Comparison of ENCODE assay signal across 1 cellular context in genomic region chr3:38805765-38806386, GRCh38.
TF ChIP-seq lines count a peak whose summit lies in the region.

No MANE protein-coding gene starts in this region.

TF ChIP-seq in HepG2, 621 proteins besides CTCF, POLR2A, EP300 and RAD21 (continued from another document and continues in another):
- TF ChIP-seq, protein P1, sequence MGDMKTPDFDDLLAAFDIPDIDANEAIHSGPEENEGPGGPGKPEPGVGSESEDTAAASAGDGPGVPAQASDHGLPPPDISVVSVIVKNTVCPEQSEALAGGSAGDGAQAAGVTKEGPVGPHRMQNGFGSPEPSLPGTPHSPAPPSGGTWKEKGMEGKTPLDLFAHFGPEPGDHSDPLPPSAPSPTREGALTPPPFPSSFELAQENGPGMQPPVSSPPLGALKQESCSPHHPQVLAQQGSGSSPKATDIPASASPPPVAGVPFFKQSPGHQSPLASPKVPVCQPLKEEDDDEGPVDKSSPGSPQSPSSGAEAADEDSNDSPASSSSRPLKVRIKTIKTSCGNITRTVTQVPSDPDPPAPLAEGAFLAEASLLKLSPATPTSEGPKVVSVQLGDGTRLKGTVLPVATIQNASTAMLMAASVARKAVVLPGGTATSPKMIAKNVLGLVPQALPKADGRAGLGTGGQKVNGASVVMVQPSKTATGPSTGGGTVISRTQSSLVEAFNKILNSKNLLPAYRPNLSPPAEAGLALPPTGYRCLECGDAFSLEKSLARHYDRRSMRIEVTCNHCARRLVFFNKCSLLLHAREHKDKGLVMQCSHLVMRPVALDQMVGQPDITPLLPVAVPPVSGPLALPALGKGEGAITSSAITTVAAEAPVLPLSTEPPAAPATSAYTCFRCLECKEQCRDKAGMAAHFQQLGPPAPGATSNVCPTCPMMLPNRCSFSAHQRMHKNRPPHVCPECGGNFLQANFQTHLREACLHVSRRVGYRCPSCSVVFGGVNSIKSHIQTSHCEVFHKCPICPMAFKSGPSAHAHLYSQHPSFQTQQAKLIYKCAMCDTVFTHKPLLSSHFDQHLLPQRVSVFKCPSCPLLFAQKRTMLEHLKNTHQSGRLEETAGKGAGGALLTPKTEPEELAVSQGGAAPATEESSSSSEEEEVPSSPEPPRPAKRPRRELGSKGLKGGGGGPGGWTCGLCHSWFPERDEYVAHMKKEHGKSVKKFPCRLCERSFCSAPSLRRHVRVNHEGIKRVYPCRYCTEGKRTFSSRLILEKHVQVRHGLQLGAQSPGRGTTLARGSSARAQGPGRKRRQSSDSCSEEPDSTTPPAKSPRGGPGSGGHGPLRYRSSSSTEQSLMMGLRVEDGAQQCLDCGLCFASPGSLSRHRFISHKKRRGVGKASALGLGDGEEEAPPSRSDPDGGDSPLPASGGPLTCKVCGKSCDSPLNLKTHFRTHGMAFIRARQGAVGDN (CRISPR knock-in tag; IDR thresholded peaks at IDR 0.05): no peak
- TF ChIP-seq, protein P2, sequence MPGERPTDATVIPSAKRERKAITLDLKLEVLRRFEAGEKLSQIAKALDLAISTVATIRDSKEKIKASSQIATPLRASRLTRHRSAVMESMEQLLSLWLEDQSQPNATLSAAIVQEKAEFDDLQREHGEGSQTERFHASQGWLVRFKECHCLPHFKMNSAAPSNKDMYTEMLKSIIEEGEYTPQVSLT (CRISPR knock-in tag; IDR thresholded peaks at IDR 0.05; ENCODE audit: borderline replicate concordance, low read depth): no peak; the same call in 1 of the 2 replicates
- TF ChIP-seq ZNF850 (CRISPR knock-in tag; conservative IDR thresholded peaks at IDR 0.05) (no peak), ZNF143 (CRISPR knock-in tag; IDR thresholded peaks at IDR 0.05) (no peak), TCF12 (IDR thresholded peaks at IDR 0.05) (no peak), TCF12 (CRISPR knock-in tag; IDR thresholded peaks at IDR 0.05) (no peak), ZNF629 (CRISPR knock-in tag; conservative IDR thresholded peaks at IDR 0.05) (0 out of 2 replicates have a peak, but pooled peaks have one; percentile 52), ZBTB1 (CRISPR knock-in tag; IDR thresholded peaks at IDR 0.05; ENCODE audit: borderline replicate concordance) (peak; percentile 97), ZNF777 (CRISPR knock-in tag; IDR thresholded peaks at IDR 0.05) (peak; percentile 86), ZNF589 (CRISPR knock-in tag; conservative IDR thresholded peaks at IDR 0.05) (peak; percentile 99), ZKSCAN5 (CRISPR knock-in tag; IDR thresholded peaks at IDR 0.05) (peak; percentile 85; the same call in 1 of the 2 replicates), ZNF12 (CRISPR knock-in tag; IDR thresholded peaks at IDR 0.05) (peak; percentile 96), POGZ (CRISPR knock-in tag; IDR thresholded peaks at IDR 0.05) (no peak), SIX1 (CRISPR knock-in tag; IDR thresholded peaks at IDR 0.05; ENCODE audit: borderline replicate concordance) (peak; percentile 88), NR1H2 (CRISPR knock-in tag; IDR thresholded peaks at IDR 0.05; ENCODE audit: borderline replicate concordance, low read depth) (peak; percentile 97), PRMT3 (CRISPR knock-in tag; IDR thresholded peaks at IDR 0.05; ENCODE audit: borderline replicate concordance, low read depth) (peak; percentile 99), ZKSCAN8 (CRISPR knock-in tag; IDR thresholded peaks at IDR 0.05; ENCODE audit: borderline replicate concordance) (peak; percentile 94), MEIS1 (CRISPR knock-in tag; IDR thresholded peaks at IDR 0.05; ENCODE audit: borderline replicate concordance) (peak; percentile 93), KLF6 (CRISPR knock-in tag; IDR thresholded peaks at IDR 0.05) (peak; percentile 100), YEATS2 (CRISPR knock-in tag; IDR thresholded peaks at IDR 0.05; ENCODE audit: borderline replicate concordance) (peak; percentile 82; the same call in 1 of the 2 replicates), SATB2 (CRISPR knock-in tag; IDR thresholded peaks at IDR 0.05) (peak; percentile 99), ZNF256 (CRISPR knock-in tag; conservative IDR thresholded peaks at IDR 0.05) (peak; percentile 99), ADNP (CRISPR knock-in tag; IDR thresholded peaks at IDR 0.05) (no peak), JDP2 (CRISPR knock-in tag; IDR thresholded peaks at IDR 0.05; ENCODE audit: borderline replicate concordance) (peak; percentile 97), BHLHE40 (IDR thresholded peaks at IDR 0.05; ENCODE audit: low read length) (no peak), BORCS8-MEF2B (CRISPR knock-in tag; IDR thresholded peaks at IDR 0.05) (peak; percentile 99), CBX1 (IDR thresholded peaks at IDR 0.05; ENCODE audit: low read depth) (no peak), ZNF713 (CRISPR knock-in tag; IDR thresholded peaks at IDR 0.05) (no peak), JARID2 (CRISPR knock-in tag; IDR thresholded peaks at IDR 0.05; ENCODE audit: insufficient replicate concordance) (peak; percentile 99), MED1 (CRISPR knock-in tag; IDR thresholded peaks at IDR 0.05) (peak; percentile 84), MXI1 (IDR thresholded peaks at IDR 0.05; ENCODE audit: borderline replicate concordance, low read depth, low read length) (no peak), ZMAT3 (CRISPR knock-in tag; conservative IDR thresholded peaks at IDR 0.05) (peak; percentile 99), FOXC1 (CRISPR knock-in tag; IDR thresholded peaks at IDR 0.05; ENCODE audit: borderline replicate concordance) (peak; percentile 97), ZNF317 (CRISPR knock-in tag; IDR thresholded peaks at IDR 0.05) (peak; percentile 92), IRX3 (CRISPR knock-in tag; IDR thresholded peaks at IDR 0.05; ENCODE audit: borderline replicate concordance, low read depth) (peak; percentile 96; the same call in 1 of the 2 replicates), MED8 (CRISPR knock-in tag; IDR thresholded peaks at IDR 0.05; ENCODE audit: insufficient replicate concordance) (no peak), ZNF710 (CRISPR knock-in tag; IDR thresholded peaks at IDR 0.05; ENCODE audit: borderline replicate concordance) (no peak; the same call in 1 of the 2 replicates), ZBTB49 (CRISPR knock-in tag; IDR thresholded peaks at IDR 0.05; ENCODE audit: borderline replicate concordance) (peak; percentile 99), RARA (CRISPR knock-in tag; IDR thresholded peaks at IDR 0.05) (peak; percentile 92), SMYD3 (CRISPR knock-in tag; IDR thresholded peaks at IDR 0.05) (peak; percentile 98), ZNF30 (CRISPR knock-in tag; IDR thresholded peaks at IDR 0.05) (peak; percentile 97), ZNF546 (CRISPR knock-in tag; conservative IDR thresholded peaks at IDR 0.05) (0 out of 2 replicates have a peak, but pooled peaks have one; percentile 88), GATA4 (IDR thresholded peaks at IDR 0.05; ENCODE audit: borderline replicate concordance, low read depth) (no peak), ZNF263 (CRISPR knock-in tag; IDR thresholded peaks at IDR 0.05) (peak; percentile 81), ZSCAN22 (CRISPR knock-in tag; IDR thresholded peaks at IDR 0.05) (peak; percentile 87), AHR (CRISPR knock-in tag; IDR thresholded peaks at IDR 0.05) (peak; percentile 97), RFXAP (CRISPR knock-in tag; IDR thresholded peaks at IDR 0.05; ENCODE audit: borderline replicate concordance) (peak; percentile 89), ZNF484 (CRISPR knock-in tag; IDR thresholded peaks at IDR 0.05; ENCODE audit: borderline replicate concordance, low read depth) (peak; percentile 90; the same call in 1 of the 2 replicates), ZNF296 (CRISPR knock-in tag; conservative IDR thresholded peaks at IDR 0.05) (peak; percentile 98), ZNF24 (IDR thresholded peaks at IDR 0.05) (no peak), HMG20B (CRISPR knock-in tag; conservative IDR thresholded peaks at IDR 0.05) (peak; percentile 97)
- TF ChIP-seq, protein P3, sequence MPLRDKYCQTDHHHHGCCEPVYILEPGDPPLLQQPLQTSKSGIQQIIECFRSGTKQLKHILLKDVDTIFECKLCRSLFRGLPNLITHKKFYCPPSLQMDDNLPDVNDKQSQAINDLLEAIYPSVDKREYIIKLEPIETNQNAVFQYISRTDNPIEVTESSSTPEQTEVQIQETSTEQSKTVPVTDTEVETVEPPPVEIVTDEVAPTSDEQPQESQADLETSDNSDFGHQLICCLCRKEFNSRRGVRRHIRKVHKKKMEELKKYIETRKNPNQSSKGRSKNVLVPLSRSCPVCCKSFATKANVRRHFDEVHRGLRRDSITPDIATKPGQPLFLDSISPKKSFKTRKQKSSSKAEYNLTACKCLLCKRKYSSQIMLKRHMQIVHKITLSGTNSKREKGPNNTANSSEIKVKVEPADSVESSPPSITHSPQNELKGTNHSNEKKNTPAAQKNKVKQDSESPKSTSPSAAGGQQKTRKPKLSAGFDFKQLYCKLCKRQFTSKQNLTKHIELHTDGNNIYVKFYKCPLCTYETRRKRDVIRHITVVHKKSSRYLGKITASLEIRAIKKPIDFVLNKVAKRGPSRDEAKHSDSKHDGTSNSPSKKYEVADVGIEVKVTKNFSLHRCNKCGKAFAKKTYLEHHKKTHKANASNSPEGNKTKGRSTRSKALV (CRISPR knock-in tag; IDR thresholded peaks at IDR 0.05): peak; percentile 94
- TF ChIP-seq, protein P4, sequence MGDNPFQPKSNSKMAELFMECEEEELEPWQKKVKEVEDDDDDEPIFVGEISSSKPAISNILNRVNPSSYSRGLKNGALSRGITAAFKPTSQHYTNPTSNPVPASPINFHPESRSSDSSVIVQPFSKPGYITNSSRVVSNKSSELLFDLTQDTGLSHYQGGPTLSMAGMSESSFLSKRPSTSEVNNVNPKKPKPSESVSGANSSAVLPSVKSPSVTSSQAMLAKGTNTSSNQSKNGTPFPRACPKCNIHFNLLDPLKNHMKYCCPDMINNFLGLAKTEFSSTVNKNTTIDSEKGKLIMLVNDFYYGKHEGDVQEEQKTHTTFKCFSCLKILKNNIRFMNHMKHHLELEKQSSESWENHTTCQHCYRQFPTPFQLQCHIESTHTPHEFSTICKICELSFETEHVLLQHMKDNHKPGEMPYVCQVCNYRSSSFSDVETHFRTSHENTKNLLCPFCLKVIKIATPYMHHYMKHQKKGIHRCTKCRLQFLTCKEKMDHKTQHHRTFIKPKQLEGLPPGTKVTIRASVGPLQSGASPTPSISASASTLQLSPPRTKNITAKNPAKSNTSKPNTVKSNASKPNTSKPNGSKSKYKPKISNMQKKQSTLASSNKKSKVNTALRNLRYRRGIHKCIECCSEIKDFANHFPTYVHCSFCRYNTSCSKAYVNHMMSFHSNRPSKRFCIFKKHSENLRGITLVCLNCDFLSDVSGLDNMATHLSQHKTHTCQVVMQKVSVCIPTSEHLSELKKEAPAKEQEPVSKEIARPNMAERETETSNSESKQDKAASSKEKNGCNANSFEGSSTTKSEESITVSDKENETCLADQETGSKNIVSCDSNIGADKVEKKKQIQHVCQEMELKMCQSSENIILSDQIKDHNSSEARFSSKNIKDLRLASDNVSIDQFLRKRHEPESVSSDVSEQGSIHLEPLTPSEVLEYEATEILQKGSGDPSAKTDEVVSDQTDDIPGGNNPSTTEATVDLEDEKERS (CRISPR knock-in tag; IDR thresholded peaks at IDR 0.05): peak; percentile 97
- TF ChIP-seq, protein P5, sequence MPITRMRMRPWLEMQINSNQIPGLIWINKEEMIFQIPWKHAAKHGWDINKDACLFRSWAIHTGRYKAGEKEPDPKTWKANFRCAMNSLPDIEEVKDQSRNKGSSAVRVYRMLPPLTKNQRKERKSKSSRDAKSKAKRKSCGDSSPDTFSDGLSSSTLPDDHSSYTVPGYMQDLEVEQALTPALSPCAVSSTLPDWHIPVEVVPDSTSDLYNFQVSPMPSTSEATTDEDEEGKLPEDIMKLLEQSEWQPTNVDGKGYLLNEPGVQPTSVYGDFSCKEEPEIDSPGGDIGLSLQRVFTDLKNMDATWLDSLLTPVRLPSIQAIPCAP (CRISPR knock-in tag; IDR thresholded peaks at IDR 0.05; ENCODE audit: low read depth): peak; percentile 96
- TF ChIP-seq, protein P6, sequence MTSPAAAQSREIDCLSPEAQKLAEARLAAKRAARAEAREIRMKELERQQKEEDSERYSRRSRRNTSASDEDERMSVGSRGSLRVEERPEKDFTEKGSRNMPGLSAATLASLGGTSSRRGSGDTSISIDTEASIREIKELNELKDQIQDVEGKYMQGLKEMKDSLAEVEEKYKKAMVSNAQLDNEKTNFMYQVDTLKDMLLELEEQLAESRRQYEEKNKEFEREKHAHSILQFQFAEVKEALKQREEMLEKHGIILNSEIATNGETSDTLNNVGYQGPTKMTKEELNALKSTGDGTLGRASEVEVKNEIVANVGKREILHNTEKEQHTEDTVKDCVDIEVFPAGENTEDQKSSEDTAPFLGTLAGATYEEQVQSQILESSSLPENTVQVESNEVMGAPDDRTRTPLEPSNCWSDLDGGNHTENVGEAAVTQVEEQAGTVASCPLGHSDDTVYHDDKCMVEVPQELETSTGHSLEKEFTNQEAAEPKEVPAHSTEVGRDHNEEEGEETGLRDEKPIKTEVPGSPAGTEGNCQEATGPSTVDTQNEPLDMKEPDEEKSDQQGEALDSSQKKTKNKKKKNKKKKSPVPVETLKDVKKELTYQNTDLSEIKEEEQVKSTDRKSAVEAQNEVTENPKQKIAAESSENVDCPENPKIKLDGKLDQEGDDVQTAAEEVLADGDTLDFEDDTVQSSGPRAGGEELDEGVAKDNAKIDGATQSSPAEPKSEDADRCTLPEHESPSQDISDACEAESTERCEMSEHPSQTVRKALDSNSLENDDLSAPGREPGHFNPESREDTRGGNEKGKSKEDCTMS (CRISPR knock-in tag; conservative IDR thresholded peaks at IDR 0.05): peak; percentile 98
